ENCODE assay signal across 9 cellular contexts in genomic region chr17:60577147-60577925, GRCh38. TPM values are rescaled to one million over a fixed set of nuclear protein-coding genes. Genes with fewer than 3 reads are reported as not detected.
DNase-seq lines count a peak whose midpoint lies in the region; ATAC-seq and TF ChIP-seq lines count a peak whose summit lies in the region.
"Had no signal": no experiment of that assay in that cellular context is flagged by ENCODE, and none has a peak within 500 bp of the region (broad histone marks: within the 10 kb centered on the region; RNA-seq: fewer than 3 reads in every experiment).

No MANE protein-coding gene starts in this region.

- peak overlapping the region; percentile 51 for H3K4me3 ChIP-seq in coronary artery
- peak overlapping the region in 3 of 4 donors; percentile 17 to 43 (median 32) for H3K4me3 ChIP-seq in upper lobe of left lung

- WGBS in upper lobe of left lung, 2 donors, result 17 to 23% methylated on average over 7 of the region's 7 CpGs

- ATAC-seq in GM18511 (IDR thresholded peaks at IDR 0.05; ENCODE audit: unreplicated experiment), result peak; percentile 55
- ATAC-seq in upper lobe of left lung (ENCODE audit: low FRiP score in 2 of 2), result peak; percentile 80 to 91

- no peak for TF ChIP-seq POLR2A in upper lobe of left lung (IDR thresholded peaks at IDR 0.05)

- peaks cover 9 to 27% (median 17%) of the 10 kb centered on the region in 4 donors for H3K4me1 ChIP-seq in upper lobe of left lung

- no peaks in the 10 kb centered on the region for H3K27me3 ChIP-seq in upper lobe of left lung

- TF ChIP-seq CTCF in AG09319 (IDR thresholded peaks at IDR 0.05; ENCODE audit: low read depth, low read length) (peak; percentile 36; the same call in 1 of the 2 replicates), coronary artery (IDR thresholded peaks at IDR 0.05) (no peak), upper lobe of left lung (IDR thresholded peaks at IDR 0.05) (peak in 1 of 6 experiments; percentile 9)

- no peaks in the 10 kb centered on the region for H3K9me3 ChIP-seq in upper lobe of left lung

- no peak for DNase-seq in AG09319 (ENCODE audit: extremely low read depth, low read depth)
- peak; percentile 50 for DNase-seq in RPMI7951 (ENCODE audit: low read depth)
- DNase-seq in coronary artery (ENCODE audit: low spot score), result no peak
- peak; percentile 85 for DNase-seq in medulla oblongata (ENCODE audit: extremely low spot score)
- DNase-seq in upper lobe of left lung, result peak in 1 of 2 donors; percentile 36
- no peak for DNase-seq in germinal center (ENCODE audit: low spot score)
- DNase-seq in NCI-H446 (lab: John Stamatoyannopoulos, UW), result no peak

- TF ChIP-seq EP300 in upper lobe of left lung (IDR thresholded peaks at IDR 0.05), result no peak

- H3K27ac ChIP-seq in coronary artery (peak overlapping the region; percentile 31 to 37), upper lobe of left lung (peak overlapping the region; percentile 44 to 83 (median 66))
- H3K27ac ChIP-seq: HL-60 had no signal

- H3K36me3 ChIP-seq in upper lobe of left lung, result no peaks in the 10 kb centered on the region

RNA-seq across cellular contexts. Expression of gene PPM1D, which starts 22.7 kb away (rescaled TPM):
- total RNA-seq in RPMI7951 (2014; rRNA removed; shearing (Covaris generic)), result 5.5 and 6.0 TPM in 2 replicates
- 10 to 100 TPM; 14.4 to 25.9 (median 19.8) TPM for total RNA-seq in upper lobe of left lung

RNA-seq across cellular contexts. Expression of gene APPBP2, which starts 51.3 kb away (rescaled TPM):
- 18.7 and 20.3 TPM in 2 replicates for total RNA-seq in RPMI7951 (2014; rRNA removed; shearing (Covaris generic))
- total RNA-seq in upper lobe of left lung, result 10 to 100 TPM; 17.4 to 42.9 (median 28.7) TPM

Comparison
In these comparisons a context has a peak if more than half of its experiments do, and no peak if none do; other contexts are left out.
1. DNase-seq: peak in RPMI7951 (single experiment) and medulla oblongata (single experiment); none in AG09319 (single experiment), coronary artery (single experiment), germinal center (single experiment) and NCI-H446 (0 of 2).